Comparison of ENCODE assay signal across 17 cellular contexts in genomic region chr19:6213696-6214585, GRCh38.
DNase-seq lines count a peak whose midpoint lies in the region; ATAC-seq, FAIRE-seq and TF ChIP-seq lines count a peak whose summit lies in the region.
"Had no signal": no experiment of that assay in that cellular context is flagged by ENCODE, and none has a peak within 500 bp of the region (broad histone marks: within the 10 kb centered on the region; RNA-seq: fewer than 3 reads in every experiment).

No MANE protein-coding gene starts in this region.

- SMC1A ChIA-PET in GM12878 (lab: Charles Lee; ENCODE audit: uncharacterized antibody, unreplicated experiment), result no interaction called here

- no peak overlapping the region for H3K4ac ChIP-seq in mesenchymal stem cell (ENCODE audit: low read depth in 1 of 2, low read length in 2 of 2)

- H3K9ac ChIP-seq in GM12878 (ENCODE audit: control insufficient read depth, insufficient read depth, low read length) (no peak overlapping the region), mesenchymal stem cell (ENCODE audit: low read length) (no peak overlapping the region)

- H3K4me3 Mint-ChIP-seq in natural killer cell treated with Interleukin-12 subunit alpha and Interleukin-12 subunit beta and Interleukin-15 and Interleukin-18, amount 100 ng/mL, for 72 hours, result no peak overlapping the region
- H3K4me3 Mint-ChIP-seq in natural killer cell, result no peak overlapping the region
- H3K4me3 Mint-ChIP-seq: B cell; CD8-positive, alpha-beta T cell; H9 had no signal

- peaks cover 30% of the 10 kb centered on the region for H3K79me1 ChIP-seq in mesenchymal stem cell (replicated peaks; ENCODE audit: low read length, poor library complexity, severe bottlenecking)

- no peaks in the 10 kb centered on the region for H3K36me3 Mint-ChIP-seq in natural killer cell treated with Interleukin-12 subunit alpha and Interleukin-12 subunit beta and Interleukin-15 and Interleukin-18, amount 100 ng/mL, for 72 hours
- no peaks in the 10 kb centered on the region for H3K36me3 Mint-ChIP-seq in natural killer cell

- H4K8ac ChIP-seq in mesenchymal stem cell (ENCODE audit: low read length), result peak overlapping the region; percentile 32

- no peak for ATAC-seq in natural killer cell treated with Interleukin-12 subunit alpha and Interleukin-12 subunit beta and Interleukin-15 and Interleukin-18, amount 100 ng/mL, for 72 hours
- ATAC-seq in natural killer cell (no peak), GM12878 (no peak), gastrocnemius medialis (no peak)
- ATAC-seq: CD8-positive, alpha-beta T cell had no signal

- no peak overlapping the region for H2BK120ac ChIP-seq in mesenchymal stem cell (ENCODE audit: low read depth, low read length)

- H2AFZ ChIP-seq in GM12878 (ENCODE audit: control insufficient read depth, low read depth, low read length), result no peak overlapping the region
- no peak overlapping the region for H2AFZ ChIP-seq in mesenchymal stem cell (ENCODE audit: low read depth, low read length)

- no peak overlapping the region for H3K14ac ChIP-seq in mesenchymal stem cell (ENCODE audit: low read length in 2 of 2)

- H3K18ac ChIP-seq in mesenchymal stem cell (ENCODE audit: low read depth in 1 of 2, low read length in 2 of 2), result no peak overlapping the region

- intact Hi-C loops in natural killer cell (cut with micrococcal nuclease) (no loop called here), GM12878 (cut with micrococcal nuclease; ENCODE audit: unreplicated experiment) (no loop called here), gastrocnemius medialis (cut with DNase I; ENCODE audit: low total_unique reads) (loop anchor here (10.0 kb wide), 1 partner anchor 211 kb away; the partner anchor contains the start of gene KHSRP)

- H3K36me3 ChIP-seq in GM12878 (ENCODE audit: control insufficient read depth in 2 of 2, insufficient read depth in 2 of 2, low read length in 1 of 2), result peaks cover 0 to 2% of the 10 kb centered on the region in 2 experiments; a peak in 3 of 4 replicates
- peaks cover 14 to 81% of the 10 kb centered on the region in 2 experiments for H3K36me3 ChIP-seq in mesenchymal stem cell (ENCODE audit: control insufficient read depth in 1 of 2, insufficient read depth in 2 of 2, low read depth in 1 of 2, low read length in 2 of 2)
- peaks cover 0 to 24% of the 10 kb centered on the region in 2 donors for H3K36me3 ChIP-seq in gastrocnemius medialis
- H3K36me3 ChIP-seq: SJCRH30 had no signal

- H3K27me3 ChIP-seq in GM12878 (replicated peaks in 1 of 2; ENCODE audit: control insufficient read depth in 2 of 2, insufficient read depth in 2 of 2, low read length in 1 of 2), result no peaks in the 10 kb centered on the region
- no peaks in the 10 kb centered on the region for H3K27me3 ChIP-seq in mesenchymal stem cell (ENCODE audit: control insufficient read depth in 1 of 2, insufficient read depth in 1 of 2, low read length in 2 of 2)
- H3K27me3 ChIP-seq in gastrocnemius medialis, result no peaks in the 10 kb centered on the region
- H3K27me3 ChIP-seq: SJCRH30 had no signal

- RAD21 ChIA-PET in GM12878 (lab: Charles Lee; ENCODE audit: unreplicated experiment), result no interaction called here

- H2BK5ac ChIP-seq in mesenchymal stem cell (ENCODE audit: low read depth, low read length, poor library complexity, severe bottlenecking), result no peak overlapping the region

- H4K20me1 ChIP-seq in GM12878 (ENCODE audit: control insufficient read depth, insufficient read depth), result no peaks in the 10 kb centered on the region

- TF ChIP-seq CTCF in natural killer cell (IDR thresholded peaks at IDR 0.05) (no peak), GM12878 (IDR thresholded peaks at IDR 0.05 in 2 of 3, conservative IDR thresholded peaks at IDR 0.05 in 1 of 3; ENCODE audit: control insufficient read depth in 2 of 3, extremely low read depth in 1 of 3, insufficient read depth in 1 of 3, low read depth in 3 of 3, low read length in 3 of 3) (no peak), gastrocnemius medialis (IDR thresholded peaks at IDR 0.05 in 4 of 5, conservative IDR thresholded peaks at IDR 0.05 in 1 of 5) (no peak)

- no peak overlapping the region for H2BK12ac ChIP-seq in mesenchymal stem cell (ENCODE audit: low read length in 2 of 2)

- H3K27me3 Mint-ChIP-seq in natural killer cell treated with Interleukin-12 subunit alpha and Interleukin-12 subunit beta and Interleukin-15 and Interleukin-18, amount 100 ng/mL, for 72 hours, result no peaks in the 10 kb centered on the region
- no peaks in the 10 kb centered on the region for H3K27me3 Mint-ChIP-seq in natural killer cell (ENCODE audit: low read depth in 2 of 2)
- H3K27me3 Mint-ChIP-seq: B cell had no signal

- H3K79me2 ChIP-seq in GM12878 (ENCODE audit: control insufficient read depth, insufficient read depth, low read length), result no peaks in the 10 kb centered on the region

- H3K27ac ChIP-seq in GM12878 (ENCODE audit: control insufficient read depth, insufficient read depth) (no peak overlapping the region), mesenchymal stem cell (ENCODE audit: low read length, poor library complexity, severe bottlenecking) (no peak overlapping the region), substantia nigra (ENCODE audit: low read depth, low read length, poor library complexity, severe bottlenecking) (no peak overlapping the region), gastrocnemius medialis (no peak overlapping the region)
- H3K27ac ChIP-seq: SJCRH30 had no signal

- CTCF ChIA-PET in GM12878 (lab: Yijun Ruan, JAX), result no interaction called here

- H3K9me3 ChIP-seq in GM12878 (replicated peaks; ENCODE audit: control insufficient read depth, insufficient read depth, low read length) (no peaks in the 10 kb centered on the region), mesenchymal stem cell (ENCODE audit: control insufficient read depth, low read length) (no peaks in the 10 kb centered on the region), gastrocnemius medialis (no peaks in the 10 kb centered on the region)
- H3K9me3 ChIP-seq: SJCRH30 had no signal

- no peak overlapping the region for H2BK15ac ChIP-seq in mesenchymal stem cell (ENCODE audit: low read depth, poor library complexity, severe bottlenecking)

- no peak for TF ChIP-seq RAD21 in GM12878 (IDR thresholded peaks at IDR 0.05; ENCODE audit: insufficient read depth, low read depth, low read length)

- in situ Hi-C loops in GM12878 (cut with MboI) (no loop called here), gastrocnemius medialis (cut with MboI; ENCODE audit: low sequenced_read_pairs in 4 of 4) (no loop called here)

- no peaks in the 10 kb centered on the region for H3K4me1 ChIP-seq in GM12878 (ENCODE audit: control insufficient read depth, insufficient read depth, low read length)
- H3K4me1 ChIP-seq in mesenchymal stem cell (ENCODE audit: control insufficient read depth, insufficient read depth, low read depth, low read length), result peaks cover 22% of the 10 kb centered on the region
- peaks cover 4 to 8% of the 10 kb centered on the region in 2 donors for H3K4me1 ChIP-seq in gastrocnemius medialis
- H3K4me1 ChIP-seq: SJCRH30 had no signal

- no TSS peak for BruUV-seq in GM12878 (replicated peaks; lab: Mats Ljungman, UMichigan)

- no peak for FAIRE-seq in GM12878 (lab: Jason Lieb, UNC)
- FAIRE-seq: RCC 7860 had no signal

- no peak overlapping the region for H4K91ac ChIP-seq in mesenchymal stem cell (ENCODE audit: low read length)

- H3K4me2 ChIP-seq in GM12878 (ENCODE audit: control insufficient read depth, insufficient read depth) (no peak overlapping the region), mesenchymal stem cell (ENCODE audit: low read length, poor library complexity, severe bottlenecking) (no peak overlapping the region)

- H2AK5ac ChIP-seq in mesenchymal stem cell (ENCODE audit: low read length, severe bottlenecking), result no peak overlapping the region

- 88% methylated on average over 15 of the region's 32 CpGs for WGBS in GM12878 (ENCODE audit: insufficient coverage, insufficient replicate concordance, low lambda C conversion rate, missing lambda C conversion rate)
- 97% methylated on average over 23 of the region's 32 CpGs for WGBS in mesenchymal stem cell

- peak; percentile 39 for DNase-seq in natural killer cell treated with Interleukin-12 subunit alpha and Interleukin-12 subunit beta and Interleukin-15 and Interleukin-18, amount 100 ng/mL, for 72 hours (ENCODE audit: low spot score)
- DNase-seq in natural killer cell, result no peak
- no peak for DNase-seq in GM12878 (ENCODE audit: low read depth, low spot score)
- DNase-seq in mesenchymal stem cell, result no peak
- no peak for DNase-seq in retina
- DNase-seq in substantia nigra (lab: John Stamatoyannopoulos, UW), result no peak
- DNase-seq in gastrocnemius medialis, result no peak
- no peak for DNase-seq in NCI-H2171 (lab: John Stamatoyannopoulos, UW)
- DNase-seq: ACHN; CD8-positive, alpha-beta T cell; H9; Kasumi-1; NCI-H187 treated with DMSO at 0.1 percent for 48 hours; NCI-H2171 treated with DMSO at 0.1 percent for 48 hours; SJCRH30 had no signal

- TF ChIP-seq EP300 in GM12878 (IDR thresholded peaks at IDR 0.05; ENCODE audit: borderline replicate concordance in 1 of 2, control insufficient read depth in 1 of 2, low read depth in 2 of 2, low read length in 2 of 2), result no peak

- POLR2A ChIA-PET in GM12878 (lab: Charles Lee), result interaction anchor here (0.5 kb wide), 1 partner anchor 177 kb away, joined by 6 read pairs; no protein-coding TSS in a partner anchor

- peaks cover 0 to 3% of the 10 kb centered on the region in 2 donors for H3K4me1 Mint-ChIP-seq in natural killer cell treated with Interleukin-12 subunit alpha and Interleukin-12 subunit beta and Interleukin-15 and Interleukin-18, amount 100 ng/mL, for 72 hours (ENCODE audit: low read depth in 2 of 2)
- no peaks in the 10 kb centered on the region for H3K4me1 Mint-ChIP-seq in natural killer cell

- H3K23ac ChIP-seq in mesenchymal stem cell (ENCODE audit: low read length in 2 of 2), result no peak overlapping the region

- H3K27ac Mint-ChIP-seq in natural killer cell treated with Interleukin-12 subunit alpha and Interleukin-12 subunit beta and Interleukin-15 and Interleukin-18, amount 100 ng/mL, for 72 hours, result no peak overlapping the region
- H3K27ac Mint-ChIP-seq in natural killer cell, result no peak overlapping the region
- H3K27ac Mint-ChIP-seq: B cell; CD8-positive, alpha-beta T cell had no signal

- 0 out of 2 replicates have a peak, but pooled peaks have one; percentile 5 for TF ChIP-seq POLR2A in GM12878 (IDR thresholded peaks at IDR 0.05; ENCODE audit: low read depth, low read length)
- no peak for TF ChIP-seq POLR2A in gastrocnemius medialis (IDR thresholded peaks at IDR 0.05)

- H3K4me3 ChIP-seq in GM12878 (no peak overlapping the region), mesenchymal stem cell (ENCODE audit: insufficient read depth in 1 of 2, low read depth in 1 of 2, low read length in 2 of 2) (no peak overlapping the region), gastrocnemius medialis (no peak overlapping the region)
- H3K4me3 ChIP-seq: SJCRH30 had no signal

- no peaks in the 10 kb centered on the region for H3K9me3 Mint-ChIP-seq in natural killer cell treated with Interleukin-12 subunit alpha and Interleukin-12 subunit beta and Interleukin-15 and Interleukin-18, amount 100 ng/mL, for 72 hours
- H3K9me3 Mint-ChIP-seq in natural killer cell, result no peaks in the 10 kb centered on the region
- H3K9me3 Mint-ChIP-seq: CD8-positive, alpha-beta T cell; H9 had no signal
